Comparison of ENCODE assay signal across 17 cellular contexts in the genomic region with DNA sequence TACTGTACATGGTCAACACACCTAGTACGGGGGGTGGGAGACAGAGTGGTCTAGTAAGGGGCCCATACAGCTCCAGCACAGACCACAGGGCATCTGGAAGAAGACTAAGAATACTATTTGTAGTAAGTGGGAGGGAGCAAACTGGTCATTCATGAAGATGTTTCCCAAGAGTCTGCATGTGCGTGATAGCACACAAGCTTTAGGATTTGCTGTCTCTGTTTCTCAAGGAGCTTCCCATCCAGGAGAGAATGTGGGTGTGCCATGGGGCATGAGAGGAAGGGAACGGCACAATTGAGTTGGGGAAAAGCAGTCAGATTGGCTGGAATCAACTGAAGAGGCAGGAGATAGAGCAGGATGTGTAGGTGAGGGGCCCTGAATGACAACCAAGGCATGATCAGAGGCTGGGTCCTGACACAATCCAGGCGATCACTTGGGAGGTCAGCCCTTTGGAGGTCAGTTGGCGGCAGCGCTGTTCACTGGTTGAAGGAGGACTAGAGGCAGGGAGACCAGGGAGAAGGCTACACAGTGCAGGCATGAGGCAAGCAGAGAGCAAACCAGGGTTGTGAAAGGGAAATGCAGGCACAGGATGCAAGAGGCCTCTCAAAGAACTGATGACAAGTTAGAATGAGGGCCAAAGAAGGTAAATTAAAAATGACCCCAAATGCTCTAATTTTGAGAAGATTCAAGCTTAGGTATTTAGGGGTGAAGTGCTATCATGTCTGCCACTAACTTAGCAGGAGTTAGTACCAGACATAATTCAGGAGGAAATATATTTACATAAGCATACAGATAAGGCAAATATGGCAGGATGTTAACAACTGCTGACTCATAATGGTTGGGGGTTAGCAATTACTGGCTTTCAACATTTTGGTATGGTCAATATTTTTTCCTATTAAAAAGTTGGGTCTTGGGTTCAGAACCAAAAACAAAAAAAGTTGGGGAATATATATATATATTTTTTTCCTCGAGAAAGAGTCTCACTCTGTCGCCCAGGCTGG. TPM values are rescaled to one million over a fixed set of nuclear protein-coding genes. Genes with fewer than 3 reads are reported as not detected.
DNase-seq lines count a peak whose midpoint lies in the region; ATAC-seq lines count a peak whose summit lies in the region.
"Had no signal": no experiment of that assay in that cellular context is flagged by ENCODE, and none has a peak within 500 bp of the region (broad histone marks: within the 10 kb centered on the region; RNA-seq: fewer than 3 reads in every experiment).

No MANE protein-coding gene starts in this region.

- ATAC-seq in Right ventricle myocardium superior (ENCODE audit: poor library complexity), result no peak

- intact Hi-C loops in cardiac septum (cut with DNase I) (no loop called here), Right ventricle myocardium superior (cut with DNase I) (no loop called here)

- H3K4me3 ChIP-seq in skeletal muscle satellite cell (ENCODE audit: low read length), result no peak overlapping the region
- H3K4me3 ChIP-seq: coronary artery had no signal

- no peaks in the 10 kb centered on the region for H3K9me3 ChIP-seq in skeletal muscle satellite cell (replicated peaks; ENCODE audit: low read length)

- H3K4me2 ChIP-seq in skeletal muscle satellite cell (ENCODE audit: low read length), result peak overlapping the region; percentile 20

- no peaks in the 10 kb centered on the region for H3K36me3 ChIP-seq in skeletal muscle satellite cell (ENCODE audit: insufficient read depth, low read length)

- DNase-seq in cardiac septum (ENCODE audit: low spot score) (peak; percentile 66), Right ventricle myocardium superior (no peak), NCI-H69 (lab: John Stamatoyannopoulos, UW) (peak; percentile 29), dermis blood vessel endothelial cell (peak; percentile 36), DMS153 (lab: John Stamatoyannopoulos, UW) (no peak), putamen (ENCODE audit: low spot score) (no peak), T-helper 9 cell (no peak)
- DNase-seq: H7; islet precursor cell; naive B cell; NCI-H1417; stimulated activated naive CD4-positive, alpha-beta T cell treated with Interleukin-2 at 50 U/mL for 16 hours had no signal

- no peaks in the 10 kb centered on the region for H3K27me3 ChIP-seq in skeletal muscle satellite cell (ENCODE audit: control insufficient read depth, insufficient read depth, low read length)

- H3K9ac ChIP-seq in skeletal muscle satellite cell (ENCODE audit: low read depth, low read length), result no peak overlapping the region

- H3K4me1 ChIP-seq in skeletal muscle satellite cell (ENCODE audit: control insufficient read depth, insufficient read depth, low read length), result peaks cover 50% of the 10 kb centered on the region

RNA-seq across cellular contexts. Expression of gene UBE2O, which starts 10.3 kb away (rescaled TPM):
- total RNA-seq in cardiac septum (31.1 TPM), Right ventricle myocardium superior (35.9 TPM), dermis blood vessel endothelial cell (20.9 and 27.8 TPM in 2 replicates)
- 23.8 and 26.0 TPM in 2 replicates for total RNA-seq in skeletal muscle satellite cell (2012; rRNA removed)

RNA-seq across cellular contexts. Expression of gene AANAT, which starts 24.8 kb away (rescaled TPM):
- total RNA-seq in cardiac septum (not detected), Right ventricle myocardium superior (not detected), dermis blood vessel endothelial cell (not detected in 2 replicates)
- total RNA-seq in skeletal muscle satellite cell (2012; rRNA removed), result under 0.01 TPM in 1 of 2 replicates, not detected in the other
- total RNA-seq: NCI-H460; RPMI7951; T-helper 2 cell treated with Interferon-gamma antibody and Interleukin-4, amounts not matched to agents 100 ng/mL and 5 ng/mL, for 36 hours had no signal

RNA-seq across cellular contexts. Expression of gene SPHK1, which starts 58.2 kb away (rescaled TPM):
- total RNA-seq in cardiac septum (11.0 TPM), Right ventricle myocardium superior (2.0 TPM), dermis blood vessel endothelial cell (259 and 272 TPM in 2 replicates)
- 116 and 135 TPM in 2 replicates for total RNA-seq in skeletal muscle satellite cell (2012; rRNA removed)

RNA-seq across cellular contexts. Expression of gene RHBDF2, which starts 58.6 kb away (rescaled TPM):
- total RNA-seq in cardiac septum (11.5 TPM), Right ventricle myocardium superior (15.4 TPM), dermis blood vessel endothelial cell (34.5 and 35.5 TPM in 2 replicates)
- 6.6 and 9.6 TPM in 2 replicates for total RNA-seq in skeletal muscle satellite cell (2012; rRNA removed)

Comparison
In these comparisons a context has a peak if more than half of its experiments do, and no peak if none do; other contexts are left out.
1. DNase-seq: peak in cardiac septum (single experiment), NCI-H69 (single experiment) and dermis blood vessel endothelial cell (single experiment); none in Right ventricle myocardium superior (single experiment), DMS153 (single experiment), putamen (single experiment) and T-helper 9 cell (single experiment).
2. RNA of gene SPHK1, which starts 58.2 kb away (total RNA-seq): 259 to 272 TPM in dermis blood vessel endothelial cell; 11.0 TPM in cardiac septum (single experiment) and 2.0 TPM in Right ventricle myocardium superior (single experiment); every median in the first group is over 10 times any median in the second.